ENCODE assay signal across 1 cellular context in the genomic region with DNA sequence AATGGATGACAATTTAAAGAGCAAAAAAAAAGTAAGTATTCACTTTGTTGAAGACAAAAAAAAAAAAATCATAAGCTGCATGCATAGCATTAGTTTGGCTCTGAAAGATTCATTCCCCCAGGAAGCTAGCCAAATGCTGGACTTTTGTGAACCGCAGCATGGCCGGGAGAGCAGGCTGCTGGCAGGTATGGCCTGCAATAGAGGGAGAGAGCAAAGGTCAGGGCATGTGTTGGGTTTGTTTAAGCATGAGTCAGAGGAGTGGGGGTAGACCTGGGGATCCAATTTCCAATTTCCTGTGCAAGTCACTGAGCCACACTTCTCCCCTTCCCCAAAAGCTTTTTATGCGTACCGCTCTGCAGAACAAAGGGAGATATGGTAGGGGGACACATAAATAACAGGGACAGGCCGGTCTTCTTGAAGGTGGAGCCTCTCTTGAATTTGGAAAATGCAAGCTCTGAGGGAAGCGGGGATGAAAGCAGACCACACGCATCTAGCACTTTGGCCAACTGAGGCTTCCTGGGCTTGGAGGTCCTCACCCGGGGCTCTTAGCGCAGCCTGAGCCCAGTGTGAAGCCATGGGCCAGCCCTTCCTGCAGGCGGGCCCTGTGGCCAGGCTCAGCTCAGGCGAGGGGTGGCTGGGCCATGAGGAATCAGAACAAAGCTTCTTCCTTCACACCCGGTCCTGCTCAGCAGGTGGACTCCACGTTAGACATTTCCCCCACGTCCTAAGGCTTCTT.
TF ChIP-seq lines count a peak whose summit lies in the region.

No MANE protein-coding gene starts in this region.

TF ChIP-seq in HEK293, 187 proteins besides CTCF, POLR2A, EP300 and RAD21 (continued from another document):
- TF ChIP-seq, protein P1, sequence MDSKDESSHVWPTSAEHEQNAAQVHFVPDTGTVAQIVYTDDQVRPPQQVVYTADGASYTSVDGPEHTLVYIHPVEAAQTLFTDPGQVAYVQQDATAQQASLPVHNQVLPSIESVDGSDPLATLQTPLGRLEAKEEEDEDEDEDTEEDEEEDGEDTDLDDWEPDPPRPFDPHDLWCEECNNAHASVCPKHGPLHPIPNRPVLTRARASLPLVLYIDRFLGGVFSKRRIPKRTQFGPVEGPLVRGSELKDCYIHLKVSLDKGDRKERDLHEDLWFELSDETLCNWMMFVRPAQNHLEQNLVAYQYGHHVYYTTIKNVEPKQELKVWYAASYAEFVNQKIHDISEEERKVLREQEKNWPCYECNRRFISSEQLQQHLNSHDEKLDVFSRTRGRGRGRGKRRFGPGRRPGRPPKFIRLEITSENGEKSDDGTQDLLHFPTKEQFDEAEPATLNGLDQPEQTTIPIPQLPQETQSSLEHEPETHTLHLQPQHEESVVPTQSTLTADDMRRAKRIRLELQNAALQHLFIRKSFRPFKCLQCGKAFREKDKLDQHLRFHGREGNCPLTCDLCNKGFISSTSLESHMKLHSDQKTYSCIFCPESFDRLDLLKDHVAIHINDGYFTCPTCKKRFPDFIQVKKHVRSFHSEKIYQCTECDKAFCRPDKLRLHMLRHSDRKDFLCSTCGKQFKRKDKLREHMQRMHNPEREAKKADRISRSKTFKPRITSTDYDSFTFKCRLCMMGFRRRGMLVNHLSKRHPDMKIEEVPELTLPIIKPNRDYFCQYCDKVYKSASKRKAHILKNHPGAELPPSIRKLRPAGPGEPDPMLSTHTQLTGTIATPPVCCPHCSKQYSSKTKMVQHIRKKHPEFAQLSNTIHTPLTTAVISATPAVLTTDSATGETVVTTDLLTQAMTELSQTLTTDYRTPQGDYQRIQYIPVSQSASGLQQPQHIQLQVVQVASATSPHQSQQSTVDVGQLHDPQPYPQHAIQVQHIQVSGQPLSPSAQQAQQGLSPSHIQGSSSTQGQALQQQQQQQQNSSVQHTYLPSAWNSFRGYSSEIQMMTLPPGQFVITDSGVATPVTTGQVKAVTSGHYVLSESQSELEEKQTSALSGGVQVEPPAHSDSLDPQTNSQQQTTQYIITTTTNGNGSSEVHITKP (tag by site-specific recombination; IDR thresholded peaks at IDR 0.05): peak; percentile 67
- TF ChIP-seq ZBTB7A (tag by site-specific recombination; IDR thresholded peaks at IDR 0.05; ENCODE audit: low read depth) (no peak), WT1 (tag by site-specific recombination; IDR thresholded peaks at IDR 0.05) (peak; percentile 59), PRDM1 (tag by site-specific recombination; IDR thresholded peaks at IDR 0.05) (0 out of 2 replicates have a peak, but pooled peaks have one; percentile 5), OVOL3 (tag by site-specific recombination; IDR thresholded peaks at IDR 0.05) (no peak), OSR2 (tag by site-specific recombination; IDR thresholded peaks at IDR 0.05) (peak; percentile 46), ZNF600 (tag by site-specific recombination; IDR thresholded peaks at IDR 0.05) (peak; percentile 95)
- TF ChIP-seq, protein P2, sequence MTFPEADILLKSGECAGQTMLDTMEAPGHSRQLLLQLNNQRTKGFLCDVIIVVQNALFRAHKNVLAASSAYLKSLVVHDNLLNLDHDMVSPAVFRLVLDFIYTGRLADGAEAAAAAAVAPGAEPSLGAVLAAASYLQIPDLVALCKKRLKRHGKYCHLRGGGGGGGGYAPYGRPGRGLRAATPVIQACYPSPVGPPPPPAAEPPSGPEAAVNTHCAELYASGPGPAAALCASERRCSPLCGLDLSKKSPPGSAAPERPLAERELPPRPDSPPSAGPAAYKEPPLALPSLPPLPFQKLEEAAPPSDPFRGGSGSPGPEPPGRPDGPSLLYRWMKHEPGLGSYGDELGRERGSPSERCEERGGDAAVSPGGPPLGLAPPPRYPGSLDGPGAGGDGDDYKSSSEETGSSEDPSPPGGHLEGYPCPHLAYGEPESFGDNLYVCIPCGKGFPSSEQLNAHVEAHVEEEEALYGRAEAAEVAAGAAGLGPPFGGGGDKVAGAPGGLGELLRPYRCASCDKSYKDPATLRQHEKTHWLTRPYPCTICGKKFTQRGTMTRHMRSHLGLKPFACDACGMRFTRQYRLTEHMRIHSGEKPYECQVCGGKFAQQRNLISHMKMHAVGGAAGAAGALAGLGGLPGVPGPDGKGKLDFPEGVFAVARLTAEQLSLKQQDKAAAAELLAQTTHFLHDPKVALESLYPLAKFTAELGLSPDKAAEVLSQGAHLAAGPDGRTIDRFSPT (tag by site-specific recombination; IDR thresholded peaks at IDR 0.05): peak; percentile 79
- TF ChIP-seq, protein P3, sequence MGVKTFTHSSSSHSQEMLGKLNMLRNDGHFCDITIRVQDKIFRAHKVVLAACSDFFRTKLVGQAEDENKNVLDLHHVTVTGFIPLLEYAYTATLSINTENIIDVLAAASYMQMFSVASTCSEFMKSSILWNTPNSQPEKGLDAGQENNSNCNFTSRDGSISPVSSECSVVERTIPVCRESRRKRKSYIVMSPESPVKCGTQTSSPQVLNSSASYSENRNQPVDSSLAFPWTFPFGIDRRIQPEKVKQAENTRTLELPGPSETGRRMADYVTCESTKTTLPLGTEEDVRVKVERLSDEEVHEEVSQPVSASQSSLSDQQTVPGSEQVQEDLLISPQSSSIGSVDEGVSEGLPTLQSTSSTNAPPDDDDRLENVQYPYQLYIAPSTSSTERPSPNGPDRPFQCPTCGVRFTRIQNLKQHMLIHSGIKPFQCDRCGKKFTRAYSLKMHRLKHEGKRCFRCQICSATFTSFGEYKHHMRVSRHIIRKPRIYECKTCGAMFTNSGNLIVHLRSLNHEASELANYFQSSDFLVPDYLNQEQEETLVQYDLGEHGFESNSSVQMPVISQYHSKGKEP (tag by site-specific recombination; IDR thresholded peaks at IDR 0.05): peak; percentile 37; the same call in 1 of the 2 replicates
- TF ChIP-seq, protein P4, sequence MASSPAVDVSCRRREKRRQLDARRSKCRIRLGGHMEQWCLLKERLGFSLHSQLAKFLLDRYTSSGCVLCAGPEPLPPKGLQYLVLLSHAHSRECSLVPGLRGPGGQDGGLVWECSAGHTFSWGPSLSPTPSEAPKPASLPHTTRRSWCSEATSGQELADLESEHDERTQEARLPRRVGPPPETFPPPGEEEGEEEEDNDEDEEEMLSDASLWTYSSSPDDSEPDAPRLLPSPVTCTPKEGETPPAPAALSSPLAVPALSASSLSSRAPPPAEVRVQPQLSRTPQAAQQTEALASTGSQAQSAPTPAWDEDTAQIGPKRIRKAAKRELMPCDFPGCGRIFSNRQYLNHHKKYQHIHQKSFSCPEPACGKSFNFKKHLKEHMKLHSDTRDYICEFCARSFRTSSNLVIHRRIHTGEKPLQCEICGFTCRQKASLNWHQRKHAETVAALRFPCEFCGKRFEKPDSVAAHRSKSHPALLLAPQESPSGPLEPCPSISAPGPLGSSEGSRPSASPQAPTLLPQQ (tag by site-specific recombination; IDR thresholded peaks at IDR 0.05): 0 out of 2 replicates have a peak, but pooled peaks have one; percentile 24
- TF ChIP-seq, protein P5, sequence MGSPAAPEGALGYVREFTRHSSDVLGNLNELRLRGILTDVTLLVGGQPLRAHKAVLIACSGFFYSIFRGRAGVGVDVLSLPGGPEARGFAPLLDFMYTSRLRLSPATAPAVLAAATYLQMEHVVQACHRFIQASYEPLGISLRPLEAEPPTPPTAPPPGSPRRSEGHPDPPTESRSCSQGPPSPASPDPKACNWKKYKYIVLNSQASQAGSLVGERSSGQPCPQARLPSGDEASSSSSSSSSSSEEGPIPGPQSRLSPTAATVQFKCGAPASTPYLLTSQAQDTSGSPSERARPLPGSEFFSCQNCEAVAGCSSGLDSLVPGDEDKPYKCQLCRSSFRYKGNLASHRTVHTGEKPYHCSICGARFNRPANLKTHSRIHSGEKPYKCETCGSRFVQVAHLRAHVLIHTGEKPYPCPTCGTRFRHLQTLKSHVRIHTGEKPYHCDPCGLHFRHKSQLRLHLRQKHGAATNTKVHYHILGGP (tag by site-specific recombination; IDR thresholded peaks at IDR 0.05): 0 out of 2 replicates have a peak, but pooled peaks have one; percentile 15
